ENCODE assay signal across 9 cellular contexts in genomic region chr4:119958983-119959382, GRCh38.
"Had no signal": no experiment of that assay in that cellular context is flagged by ENCODE, and none has a peak within 500 bp of the region (broad histone marks: within the 10 kb centered on the region; RNA-seq: fewer than 3 reads in every experiment).

No MANE protein-coding gene starts in this region.

- DNase-seq: H9, HCEC 1CT, HFFc6, IMR-90 had no signal

- H3K4me3 ChIP-seq: GM23338, K562 had no signal

- ATAC-seq: GM23338, K562 had no signal

- H3K4me3 Mint-ChIP-seq: GM23338, H9, HFFc6 had no signal

- FAIRE-seq: H1, H54, K562 had no signal

- H3K27ac Mint-ChIP-seq: GM23338, H9, HFFc6 had no signal

- H3K27ac ChIP-seq: HL-60 had no signal
